ENCODE assay signal across 1 cellular context in the genomic region with DNA sequence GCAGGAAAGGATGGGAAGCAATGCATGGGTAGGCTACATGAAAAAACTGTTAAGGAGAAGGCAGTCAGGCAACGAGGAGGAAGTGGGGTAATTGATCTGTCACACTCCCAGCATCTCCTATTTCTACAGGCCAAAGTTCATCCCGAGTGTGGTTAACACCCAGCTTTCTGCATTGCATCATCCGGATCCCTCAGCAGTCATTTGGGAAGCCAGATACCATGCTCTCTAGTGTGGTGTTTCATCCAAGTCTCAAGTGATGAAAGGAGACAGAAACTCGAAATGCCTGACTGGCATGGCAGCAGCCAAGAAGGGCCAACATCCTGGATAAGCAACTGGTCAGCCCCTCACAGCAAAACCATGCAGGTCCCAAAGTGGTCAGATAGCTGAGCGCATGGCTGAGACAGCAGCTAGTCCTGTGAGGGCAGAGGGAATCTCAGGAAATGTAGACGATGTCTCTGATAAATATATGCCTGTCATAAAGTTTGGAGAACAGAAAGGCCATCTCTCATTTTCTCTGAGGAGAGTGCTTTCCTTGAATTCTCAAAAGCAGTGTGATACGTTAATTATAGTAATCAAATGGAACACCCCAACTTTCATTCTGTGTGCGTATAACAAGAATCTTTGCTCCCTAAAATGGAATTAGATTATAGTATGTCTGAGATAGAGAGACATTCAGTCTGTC.
TF ChIP-seq lines count a peak whose summit lies in the region.

No MANE protein-coding gene starts in this region.

TF ChIP-seq in HepG2, 621 proteins besides CTCF, POLR2A, EP300 and RAD21 (continued from another document and continues in another):
- TF ChIP-seq E2F5 (CRISPR knock-in tag; conservative IDR thresholded peaks at IDR 0.05) (no peak), KLF12 (CRISPR knock-in tag; IDR thresholded peaks at IDR 0.05; ENCODE audit: borderline replicate concordance) (no peak), ZNF264 (CRISPR knock-in tag; IDR thresholded peaks at IDR 0.05) (peak; percentile 53; the same call in 1 of the 2 replicates), ZNF17 (CRISPR knock-in tag; IDR thresholded peaks at IDR 0.05) (no peak), ZNF557 (CRISPR knock-in tag; IDR thresholded peaks at IDR 0.05) (peak; percentile 53; the same call in 1 of the 2 replicates), MIXL1 (CRISPR knock-in tag; IDR thresholded peaks at IDR 0.05) (peak; percentile 94), ZBTB33 (CRISPR knock-in tag; IDR thresholded peaks at IDR 0.05) (peak; percentile 79), ZNF253 (CRISPR knock-in tag; IDR thresholded peaks at IDR 0.05; ENCODE audit: borderline replicate concordance) (no peak), ZNF816 (CRISPR knock-in tag; IDR thresholded peaks at IDR 0.05; ENCODE audit: borderline replicate concordance) (peak; percentile 26; the same call in 1 of the 2 replicates), TOE1 (CRISPR knock-in tag; IDR thresholded peaks at IDR 0.05) (no peak), TOPORS (CRISPR knock-in tag; IDR thresholded peaks at IDR 0.05) (peak; percentile 69; the same call in 1 of the 2 replicates), CBFB (CRISPR knock-in tag; IDR thresholded peaks at IDR 0.05) (peak; percentile 98), SNAI1 (CRISPR knock-in tag; IDR thresholded peaks at IDR 0.05; ENCODE audit: borderline replicate concordance) (no peak), ZNF775 (CRISPR knock-in tag; IDR thresholded peaks at IDR 0.05; ENCODE audit: borderline replicate concordance) (no peak), ZNF614 (CRISPR knock-in tag; IDR thresholded peaks at IDR 0.05; ENCODE audit: borderline replicate concordance) (peak; percentile 100), PHB2 (IDR thresholded peaks at IDR 0.05; ENCODE audit: partially characterized antibody) (no peak), CBX2 (IDR thresholded peaks at IDR 0.05; ENCODE audit: low read depth, low read length) (no peak), CBX2 (CRISPR knock-in tag; IDR thresholded peaks at IDR 0.05; ENCODE audit: low read depth) (no peak), ZNF260 (CRISPR knock-in tag; IDR thresholded peaks at IDR 0.05; ENCODE audit: borderline replicate concordance, low read depth) (no peak), KDM1A (CRISPR knock-in tag; IDR thresholded peaks at IDR 0.05) (peak; percentile 91), ZNF280D (CRISPR knock-in tag; IDR thresholded peaks at IDR 0.05) (peak; percentile 83; the same call in 1 of the 2 replicates), SIX4 (CRISPR knock-in tag; IDR thresholded peaks at IDR 0.05) (peak; percentile 99), FOXP1 (IDR thresholded peaks at IDR 0.05) (no peak; the same call in 1 of the 2 replicates), FOXP1 (CRISPR knock-in tag; IDR thresholded peaks at IDR 0.05) (peak; percentile 89), ZSCAN12 (CRISPR knock-in tag; IDR thresholded peaks at IDR 0.05) (no peak), ZNF530 (CRISPR knock-in tag; IDR thresholded peaks at IDR 0.05; ENCODE audit: low read depth) (no peak), CENPT (CRISPR knock-in tag; IDR thresholded peaks at IDR 0.05; ENCODE audit: low read depth) (no peak), TBX2 (CRISPR knock-in tag; IDR thresholded peaks at IDR 0.05; ENCODE audit: borderline replicate concordance) (peak; percentile 99), RFXAP (CRISPR knock-in tag; IDR thresholded peaks at IDR 0.05; ENCODE audit: borderline replicate concordance) (no peak), MBNL3 (CRISPR knock-in tag; conservative IDR thresholded peaks at IDR 0.05) (no peak), ZSCAN29 (CRISPR knock-in tag; conservative IDR thresholded peaks at IDR 0.05) (peak; percentile 97), KAT7 (CRISPR knock-in tag; IDR thresholded peaks at IDR 0.05; ENCODE audit: borderline replicate concordance) (peak; percentile 95; the same call in 1 of the 2 replicates), CEBPB (IDR thresholded peaks at IDR 0.05; ENCODE audit: borderline replicate concordance, low read depth, low read length) (peak; percentile 99), NR2C2 (CRISPR knock-in tag; IDR thresholded peaks at IDR 0.05; ENCODE audit: borderline replicate concordance) (peak; percentile 89), NFATC3 (CRISPR knock-in tag; IDR thresholded peaks at IDR 0.05) (0 out of 2 replicates have a peak, but pooled peaks have one; percentile 64), ZNF280B (CRISPR knock-in tag; IDR thresholded peaks at IDR 0.05; ENCODE audit: borderline replicate concordance) (no peak), POGK (CRISPR knock-in tag; conservative IDR thresholded peaks at IDR 0.05) (peak; percentile 65), SOX5 (CRISPR knock-in tag; IDR thresholded peaks at IDR 0.05; ENCODE audit: borderline replicate concordance) (peak; percentile 91)
- TF ChIP-seq, protein P1, sequence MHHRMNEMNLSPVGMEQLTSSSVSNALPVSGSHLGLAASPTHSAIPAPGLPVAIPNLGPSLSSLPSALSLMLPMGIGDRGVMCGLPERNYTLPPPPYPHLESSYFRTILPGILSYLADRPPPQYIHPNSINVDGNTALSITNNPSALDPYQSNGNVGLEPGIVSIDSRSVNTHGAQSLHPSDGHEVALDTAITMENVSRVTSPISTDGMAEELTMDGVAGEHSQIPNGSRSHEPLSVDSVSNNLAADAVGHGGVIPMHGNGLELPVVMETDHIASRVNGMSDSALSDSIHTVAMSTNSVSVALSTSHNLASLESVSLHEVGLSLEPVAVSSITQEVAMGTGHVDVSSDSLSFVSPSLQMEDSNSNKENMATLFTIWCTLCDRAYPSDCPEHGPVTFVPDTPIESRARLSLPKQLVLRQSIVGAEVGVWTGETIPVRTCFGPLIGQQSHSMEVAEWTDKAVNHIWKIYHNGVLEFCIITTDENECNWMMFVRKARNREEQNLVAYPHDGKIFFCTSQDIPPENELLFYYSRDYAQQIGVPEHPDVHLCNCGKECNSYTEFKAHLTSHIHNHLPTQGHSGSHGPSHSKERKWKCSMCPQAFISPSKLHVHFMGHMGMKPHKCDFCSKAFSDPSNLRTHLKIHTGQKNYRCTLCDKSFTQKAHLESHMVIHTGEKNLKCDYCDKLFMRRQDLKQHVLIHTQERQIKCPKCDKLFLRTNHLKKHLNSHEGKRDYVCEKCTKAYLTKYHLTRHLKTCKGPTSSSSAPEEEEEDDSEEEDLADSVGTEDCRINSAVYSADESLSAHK (CRISPR knock-in tag; IDR thresholded peaks at IDR 0.05; ENCODE audit: borderline replicate concordance), result no peak
- TF ChIP-seq, protein P2, sequence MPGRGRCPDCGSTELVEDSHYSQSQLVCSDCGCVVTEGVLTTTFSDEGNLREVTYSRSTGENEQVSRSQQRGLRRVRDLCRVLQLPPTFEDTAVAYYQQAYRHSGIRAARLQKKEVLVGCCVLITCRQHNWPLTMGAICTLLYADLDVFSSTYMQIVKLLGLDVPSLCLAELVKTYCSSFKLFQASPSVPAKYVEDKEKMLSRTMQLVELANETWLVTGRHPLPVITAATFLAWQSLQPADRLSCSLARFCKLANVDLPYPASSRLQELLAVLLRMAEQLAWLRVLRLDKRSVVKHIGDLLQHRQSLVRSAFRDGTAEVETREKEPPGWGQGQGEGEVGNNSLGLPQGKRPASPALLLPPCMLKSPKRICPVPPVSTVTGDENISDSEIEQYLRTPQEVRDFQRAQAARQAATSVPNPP (CRISPR knock-in tag; IDR thresholded peaks at IDR 0.05), result peak; percentile 68; the same call in 1 of the 2 replicates
- TF ChIP-seq, protein P3, sequence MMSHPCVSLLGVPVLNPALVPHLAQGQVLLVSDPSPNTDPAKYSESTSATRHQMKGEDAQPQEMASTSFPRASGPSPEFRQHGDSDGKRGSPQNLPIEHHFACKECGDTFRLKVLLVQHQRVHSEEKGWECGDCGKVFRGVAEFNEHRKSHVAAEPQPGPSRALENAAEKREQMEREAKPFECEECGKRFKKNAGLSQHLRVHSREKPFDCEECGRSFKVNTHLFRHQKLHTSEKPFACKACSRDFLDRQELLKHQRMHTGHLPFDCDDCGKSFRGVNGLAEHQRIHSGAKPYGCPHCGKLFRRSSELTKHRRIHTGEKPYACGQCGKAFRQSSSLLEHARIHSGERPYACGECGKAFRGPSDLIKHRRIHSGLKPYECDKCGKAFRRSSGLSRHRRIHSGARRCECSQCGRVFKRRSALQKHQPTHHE (CRISPR knock-in tag; IDR thresholded peaks at IDR 0.05; ENCODE audit: borderline replicate concordance), result 0 out of 2 replicates have a peak, but pooled peaks have one; percentile 13
- TF ChIP-seq, protein P4, sequence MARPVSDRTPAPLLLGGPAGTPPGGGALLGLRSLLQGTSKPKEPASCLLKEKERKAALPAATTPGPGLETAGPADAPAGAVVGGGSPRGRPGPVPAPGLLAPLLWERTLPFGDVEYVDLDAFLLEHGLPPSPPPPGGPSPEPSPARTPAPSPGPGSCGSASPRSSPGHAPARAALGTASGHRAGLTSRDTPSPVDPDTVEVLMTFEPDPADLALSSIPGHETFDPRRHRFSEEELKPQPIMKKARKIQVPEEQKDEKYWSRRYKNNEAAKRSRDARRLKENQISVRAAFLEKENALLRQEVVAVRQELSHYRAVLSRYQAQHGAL (CRISPR knock-in tag; IDR thresholded peaks at IDR 0.05; ENCODE audit: not compliant biosample characterization), result no peak
- TF ChIP-seq, protein P5, sequence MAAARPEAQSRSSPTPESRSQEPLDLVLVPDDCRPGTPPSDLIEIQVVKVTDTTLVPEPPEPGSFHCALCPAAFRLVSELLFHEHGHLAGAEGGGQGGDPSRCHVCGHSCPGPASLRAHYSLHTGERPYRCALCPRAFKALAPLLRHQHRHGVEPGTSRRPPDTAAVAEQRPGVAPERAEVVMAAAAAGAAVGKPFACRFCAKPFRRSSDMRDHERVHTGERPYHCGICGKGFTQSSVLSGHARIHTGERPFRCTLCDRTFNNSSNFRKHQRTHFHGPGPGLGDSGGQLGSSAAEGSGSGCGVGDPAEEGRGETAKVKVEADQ (CRISPR knock-in tag; IDR thresholded peaks at IDR 0.05; ENCODE audit: borderline replicate concordance), result 0 out of 2 replicates have a peak, but pooled peaks have one; percentile 80
